Comparison of ENCODE assay signal across 27 cellular contexts in the genomic region with DNA sequence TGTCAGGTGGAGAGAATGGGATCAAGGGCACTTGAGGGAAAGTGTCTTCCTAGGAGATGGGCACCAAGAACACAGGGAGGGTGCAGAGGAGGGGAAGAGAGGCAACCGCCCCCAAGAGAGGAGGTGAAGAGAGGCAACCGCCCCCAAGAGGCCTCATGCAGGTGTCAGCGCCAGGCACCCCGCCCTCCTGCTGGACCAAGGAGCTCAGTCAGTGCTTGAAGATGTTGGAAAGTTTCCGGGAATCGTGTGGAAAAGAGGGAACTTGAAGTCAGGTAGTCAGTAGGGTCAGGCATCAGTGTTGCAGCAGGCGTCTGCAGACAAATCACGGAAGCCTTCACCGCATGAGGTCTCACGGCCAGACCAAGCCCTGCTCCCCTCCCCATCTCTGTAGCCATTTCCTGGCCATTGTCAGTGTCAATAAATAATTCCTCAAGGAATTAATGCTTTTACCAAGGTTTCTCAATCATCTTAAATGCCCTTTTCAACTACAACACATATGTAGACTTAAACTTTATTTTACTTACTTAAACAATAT.
"Had no signal": no experiment of that assay in that cellular context is flagged by ENCODE, and none has a peak within 500 bp of the region (broad histone marks: within the 10 kb centered on the region; RNA-seq: fewer than 3 reads in every experiment).

No MANE protein-coding gene starts in this region.

- DNase-seq: activated CD4-positive, alpha-beta T cell treated with anti-CD3 and anti-CD28 coated beads for 1 hour; activated CD4-positive, alpha-beta T cell treated with anti-CD3 and anti-CD28 coated beads, Interleukin-2, amount 50 U/mL, for 1 hour; activated CD8-positive, alpha-beta memory T cell treated with anti-CD3 and anti-CD28 coated beads, Interleukin-2, amount 10 ng/mL, durations not matched to agents 7 days and 5 days; activated CD8-positive, alpha-beta T cell treated with anti-CD3 and anti-CD28 coated beads, Interleukin-2, amount 10 ng/mL, durations not matched to agents 7 days and 5 days; activated naive CD4-positive, alpha-beta T cell treated with Interleukin-2 at 50 U/mL for 16 hours; activated T-cell treated with anti-CD3 and anti-CD28 coated beads, Interleukin-2, amount 50 U/mL, for 48 hours; dorsolateral prefrontal cortex; foreskin keratinocyte; heart left ventricle; hypothalamus; immature natural killer cell; kidney; left colon; natural killer cell; stimulated activated CD4-positive, alpha-beta T cell treated with anti-CD3 and anti-CD28 coated beads, Interleukin-15, amount 100 ng/mL, for 24 hours; stimulated activated CD4-positive, alpha-beta T cell treated with anti-CD3 and anti-CD28 coated beads, Interleukin-2, amount 100 ng/mL, for 24 hours; stimulated activated naive B cell treated with anti-CD40 and anti-IgM and Interleukin-4, amounts not matched to agents 10 μg/mL and 1 μg/mL and 100 μg/mL, for 72 hours; stomach; T1000; thyroid gland had no signal

- FAIRE-seq: bronchial epithelial cell, colon, kidney had no signal

- H3K9ac ChIP-seq: neural progenitor cell had no signal

- H3K36me3 ChIP-seq: heart left ventricle, neural progenitor cell, right atrium auricular region, stomach, thyroid gland, upper lobe of left lung had no signal

- H3K27ac ChIP-seq: foreskin keratinocyte, heart left ventricle, neural progenitor cell, right atrium auricular region, stomach, thyroid gland, upper lobe of left lung had no signal

- ATAC-seq: activated CD8-positive, alpha-beta memory T cell treated with anti-CD3 and anti-CD28 coated beads, Interleukin-2, amount 10 ng/mL, durations not matched to agents 7 days and 5 days; activated CD8-positive, alpha-beta T cell treated with anti-CD3 and anti-CD28 coated beads, Interleukin-2, amount 10 ng/mL, durations not matched to agents 7 days and 5 days; esophagus mucosa; foreskin keratinocyte; heart left ventricle; left colon; natural killer cell; stimulated activated naive B cell treated with anti-CD40 and anti-IgM and Interleukin-4, amounts not matched to agents 10 μg/mL and 1 μg/mL and 100 μg/mL, for 72 hours had no signal

- H3K4me2 ChIP-seq: neural progenitor cell, smooth muscle cell had no signal

- H3K27me3 ChIP-seq: dorsolateral prefrontal cortex, foreskin keratinocyte, heart left ventricle, neural progenitor cell, right atrium auricular region, thyroid gland, upper lobe of left lung had no signal

- H3K9me3 ChIP-seq: heart left ventricle, right atrium auricular region, thyroid gland, upper lobe of left lung had no signal

- H3K4me1 ChIP-seq: foreskin keratinocyte, heart left ventricle, neural progenitor cell, right atrium auricular region, stomach, thyroid gland, upper lobe of left lung had no signal

- H3K4me3 ChIP-seq: dorsolateral prefrontal cortex, heart left ventricle, neural progenitor cell, right atrium auricular region, smooth muscle cell, stomach, thyroid gland, upper lobe of left lung had no signal

- H2AFZ ChIP-seq: neural progenitor cell had no signal
